In genomic region chr14:47240755-47241437, GRCh38 we compare ENCODE assay signal across 1 cellular context.
TF ChIP-seq lines count a peak whose summit lies in the region.

No MANE protein-coding gene starts in this region.

TF ChIP-seq in GM23338, 12 proteins besides CTCF, POLR2A, EP300 and RAD21 (continued from another document):
- no peak for TF ChIP-seq ZNF462 (CRISPR knock-in tag; IDR thresholded peaks at IDR 0.05)
- no peak for TF ChIP-seq EZH2phosphoT487 (IDR thresholded peaks at IDR 0.05; ENCODE audit: unreplicated experiment)
- no peak for TF ChIP-seq NANOG (IDR thresholded peaks at IDR 0.05; ENCODE audit: borderline replicate concordance)
- no peak for TF ChIP-seq CREB1 (CRISPR knock-in tag; IDR thresholded peaks at IDR 0.05; ENCODE audit: low read depth)
- no peak for TF ChIP-seq EZH2 (IDR thresholded peaks at IDR 0.05; ENCODE audit: low read depth, unreplicated experiment)
TF ChIP-seq in GM23338: peak in this region for 0.
